10 cellular contexts compared by ENCODE assay signal in the genomic region with DNA sequence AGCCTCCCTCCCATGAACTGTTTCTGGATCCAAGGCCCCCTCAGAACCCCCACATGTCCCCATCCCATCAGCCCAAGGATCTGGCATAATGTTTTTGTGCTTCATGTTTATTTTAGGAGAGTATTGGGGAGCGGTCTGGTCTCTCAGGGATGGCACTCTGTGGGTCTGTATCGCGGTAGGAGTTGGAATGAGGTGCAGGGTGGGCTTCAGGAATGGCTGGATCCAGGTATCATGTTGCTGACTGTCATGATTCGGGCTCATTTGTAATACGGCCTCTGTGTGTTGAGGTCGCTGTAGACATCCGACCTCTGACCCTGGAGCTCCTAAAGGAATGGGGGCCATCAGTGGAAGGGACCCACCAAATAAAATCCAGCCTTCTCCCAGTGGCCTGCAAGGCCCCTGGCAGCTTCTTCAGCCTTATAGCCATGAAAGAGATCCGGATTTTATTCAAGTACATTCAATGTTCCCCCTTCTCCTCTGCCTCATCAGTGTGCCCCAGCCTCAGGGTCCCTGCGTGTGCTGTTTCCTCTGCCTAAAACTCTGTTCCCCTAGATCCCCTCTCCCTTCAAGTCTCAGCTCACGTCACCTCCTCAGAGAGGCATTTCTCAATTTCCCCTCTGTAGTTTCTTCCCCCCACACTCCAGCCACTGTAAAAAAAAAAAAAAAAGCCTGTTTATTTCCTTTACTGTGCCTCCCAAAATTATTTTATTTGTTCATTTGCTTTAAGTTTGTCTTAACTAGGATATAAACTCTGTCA. TPM values are rescaled to one million over a fixed set of nuclear protein-coding genes. Genes with fewer than 3 reads are reported as not detected.
DNase-seq lines count a peak whose midpoint lies in the region; ATAC-seq and TF ChIP-seq lines count a peak whose summit lies in the region.
"Had no signal": no experiment of that assay in that cellular context is flagged by ENCODE, and none has a peak within 500 bp of the region (broad histone marks: within the 10 kb centered on the region; RNA-seq: fewer than 3 reads in every experiment).

No MANE protein-coding gene starts in this region.

- no peaks in the 10 kb centered on the region for H3K9me3 ChIP-seq in stomach
- H3K9me3 ChIP-seq: pancreas had no signal

- no peaks in the 10 kb centered on the region for H3K27me3 Mint-ChIP-seq in activated CD8-positive, alpha-beta memory T cell treated with anti-CD3 and anti-CD28 coated beads, Interleukin-2, amount 10 ng/mL, durations not matched to agents 7 days and 5 days

- TF ChIP-seq POLR2A in stomach (IDR thresholded peaks at IDR 0.05) = no peak

- no peaks in the 10 kb centered on the region for H3K36me3 ChIP-seq in stomach
- H3K36me3 ChIP-seq: pancreas had no signal

- H3K4me1 ChIP-seq in stomach = peaks cover 25 to 62% (median 35%) of the 10 kb centered on the region in 4 donors

- H3K4me3 ChIP-seq in stomach = peak overlapping the region in 1 of 4 donors; percentile 2
- no peak overlapping the region for H3K4me3 ChIP-seq in foreskin fibroblast (ENCODE audit: low read depth in 1 of 2, low read length in 2 of 2)

- H3K9me3 Mint-ChIP-seq in activated CD8-positive, alpha-beta memory T cell treated with anti-CD3 and anti-CD28 coated beads, Interleukin-2, amount 10 ng/mL, durations not matched to agents 7 days and 5 days (ENCODE audit: low read depth) = no peaks in the 10 kb centered on the region

- no peak for TF ChIP-seq EP300 in stomach (IDR thresholded peaks at IDR 0.05)

- intact Hi-C loops in stomach (cut with DNase I; ENCODE audit: low total_unique reads) = no loop called here

- H3K27ac Mint-ChIP-seq in activated CD8-positive, alpha-beta memory T cell treated with anti-CD3 and anti-CD28 coated beads, Interleukin-2, amount 10 ng/mL, durations not matched to agents 7 days and 5 days = peak overlapping the region; percentile 52

- H3K36me3 Mint-ChIP-seq in activated CD8-positive, alpha-beta memory T cell treated with anti-CD3 and anti-CD28 coated beads, Interleukin-2, amount 10 ng/mL, durations not matched to agents 7 days and 5 days = peaks cover 5% of the 10 kb centered on the region

- peak overlapping the region in 4 of 5 donors; percentile 84 to 95 (median 94) for H3K27ac ChIP-seq in stomach

- CTCF ChIA-PET in activated CD8-positive, alpha-beta memory T cell treated with anti-CD3 and anti-CD28 coated beads, Interleukin-2, amount 10 ng/mL, durations not matched to agents 7 days and 5 days (lab: Charles Lee) = interaction anchor here (1.1 to 3.9 kb wide), 5 partner anchors 8 to 160 kb away, joined by 3 to 12 read pairs (median 6); a partner anchor contains a TSS

- peak overlapping the region; percentile 78 for H3K4me3 Mint-ChIP-seq in activated CD8-positive, alpha-beta memory T cell treated with anti-CD3 and anti-CD28 coated beads, Interleukin-2, amount 10 ng/mL, durations not matched to agents 7 days and 5 days

- H3K27me3 ChIP-seq in stomach = no peaks in the 10 kb centered on the region
- H3K27me3 ChIP-seq: pancreas had no signal

- WGBS in stomach, 5 donors = 83 to 90% (median 89%) methylated on average over 6 to 10 of the region's 10 CpGs

- H3K4me1 Mint-ChIP-seq in activated CD8-positive, alpha-beta memory T cell treated with anti-CD3 and anti-CD28 coated beads, Interleukin-2, amount 10 ng/mL, durations not matched to agents 7 days and 5 days = peaks cover 38% of the 10 kb centered on the region

- no peak for DNase-seq in activated CD8-positive, alpha-beta memory T cell treated with anti-CD3 and anti-CD28 coated beads, Interleukin-2, amount 10 ng/mL, durations not matched to agents 7 days and 5 days
- no peak for DNase-seq in activated CD8-positive, alpha-beta memory T cell treated with anti-CD3 and anti-CD28 coated beads, Interleukin-2, amount 50 U/mL, for 4 hours
- DNase-seq in SKM-1 (lab: John Stamatoyannopoulos, UW; ENCODE audit: unreplicated experiment) (peak; percentile 70), globus pallidus (ENCODE audit: low spot score) (peak; percentile 33), stomach (no peak), pons (ENCODE audit: low spot score) (no peak), foreskin fibroblast (no peak)

- TF ChIP-seq CTCF in stomach (IDR thresholded peaks at IDR 0.05) = no peak
- no peak for TF ChIP-seq CTCF in foreskin fibroblast (IDR thresholded peaks at IDR 0.05; ENCODE audit: low read depth, low read length)

- no peak for ATAC-seq in activated CD8-positive, alpha-beta memory T cell treated with anti-CD3 and anti-CD28 coated beads, Interleukin-2, amount 10 ng/mL, durations not matched to agents 7 days and 5 days
- ATAC-seq in GM18519 (IDR thresholded peaks at IDR 0.05; ENCODE audit: low FRiP score, unreplicated experiment) = no peak

RNA-seq across cellular contexts. Expression of a gene that starts 2.2 kb away (rescaled TPM):
- total RNA-seq in activated CD8-positive, alpha-beta memory T cell treated with anti-CD3 and anti-CD28 coated beads, Interleukin-2, amount 10 ng/mL, durations not matched to agents 7 days and 5 days = 100 to 1,000 TPM; 184 to 195 TPM
- 10 to 100 TPM in 1 of 5 donors, 1 to 10 TPM in 1, not detected in 3; 5.0 to 12.5 TPM for total RNA-seq in stomach
- polyA plus RNA-seq in stomach = 10 to 100 TPM in 1 of 3 donors, 1 to 10 TPM in 2; 8.2 to 11.3 (median 9.2) TPM

RNA-seq across cellular contexts. Expression of a gene that starts 3.6 kb away (rescaled TPM):
- total RNA-seq in activated CD8-positive, alpha-beta memory T cell treated with anti-CD3 and anti-CD28 coated beads, Interleukin-2, amount 10 ng/mL, durations not matched to agents 7 days and 5 days = under 1 TPM in 1 of 2 experiments, not detected in 1; 0.96 TPM
- 10 to 100 TPM in 2 of 5 donors, 1 to 10 TPM in 1, not detected in 2; 9.4 to 72.3 (median 14.1) TPM for total RNA-seq in stomach
- polyA plus RNA-seq in stomach = 100 to 1,000 TPM in 1 of 3 donors, 10 to 100 TPM in 2; 38.4 to 106 (median 87.2) TPM
- total RNA-seq: chondrocyte had no signal

RNA-seq across cellular contexts. Expression of a gene that starts 4.2 kb away (rescaled TPM):
- total RNA-seq in activated CD8-positive, alpha-beta memory T cell treated with anti-CD3 and anti-CD28 coated beads, Interleukin-2, amount 10 ng/mL, durations not matched to agents 7 days and 5 days = 10 to 100 TPM; 52.7 to 52.9 TPM
- 10 to 100 TPM in 3 of 5 donors, 1 to 10 TPM in 1, not detected in 1; 6.6 to 42.0 (median 17.6) TPM for total RNA-seq in stomach
- polyA plus RNA-seq in stomach = 1 to 10 TPM; 2.4 to 7.1 (median 3.3) TPM

RNA-seq across cellular contexts. Expression of a gene that starts 31.7 kb away (rescaled TPM):
- 10 to 100 TPM; 11.9 TPM for total RNA-seq in activated CD8-positive, alpha-beta memory T cell treated with anti-CD3 and anti-CD28 coated beads, Interleukin-2, amount 10 ng/mL, durations not matched to agents 7 days and 5 days
- total RNA-seq in stomach = 10 to 100 TPM in 2 of 5 donors, 1 to 10 TPM in 2, under 1 TPM in 1; 0.73 to 48.1 (median 4.0) TPM
- polyA plus RNA-seq in stomach = 1 to 10 TPM; 2.0 to 6.7 (median 2.6) TPM

RNA-seq across cellular contexts. Expression of a gene that starts 36.1 kb away (rescaled TPM):
- total RNA-seq in activated CD8-positive, alpha-beta memory T cell treated with anti-CD3 and anti-CD28 coated beads, Interleukin-2, amount 10 ng/mL, durations not matched to agents 7 days and 5 days = 1 to 10 TPM; 1.5 to 2.0 TPM
- total RNA-seq in stomach = 10 to 100 TPM in 4 of 5 donors, 1 to 10 TPM in 1; 5.3 to 76.5 (median 18.8) TPM
- polyA plus RNA-seq in stomach = 10 to 100 TPM; 12.5 to 31.3 (median 18.1) TPM

Comparison
In these comparisons a context has a peak if more than half of its experiments do, and no peak if none do; other contexts are left out.
1. DNase-seq: peak in SKM-1 (single experiment) and globus pallidus (single experiment); none in activated CD8-positive, alpha-beta memory T cell treated with anti-CD3 and anti-CD28 coated beads, Interleukin-2, amount 10 ng/mL, durations not matched to agents 7 days and 5 days (single experiment), activated CD8-positive, alpha-beta memory T cell treated with anti-CD3 and anti-CD28 coated beads, Interleukin-2, amount 50 U/mL, for 4 hours (single experiment), stomach (single experiment), pons (single experiment) and foreskin fibroblast (0 of 2).
2. RNA of a gene that starts 2.2 kb away (total RNA-seq): 184 to 195 TPM in activated CD8-positive, alpha-beta memory T cell treated with anti-CD3 and anti-CD28 coated beads, Interleukin-2, amount 10 ng/mL, durations not matched to agents 7 days and 5 days; 5.0 to 12.5 TPM in stomach; every median in the first group is over 10 times any median in the second.